18 cellular contexts compared by ENCODE assay signal in genomic region chr4:77454858-77455257, GRCh38.
"Had no signal": no experiment of that assay in that cellular context is flagged by ENCODE, and none has a peak within 500 bp of the region (broad histone marks: within the 10 kb centered on the region; RNA-seq: fewer than 3 reads in every experiment).

No MANE protein-coding gene starts in this region.

- H3K4me3 ChIP-seq: ascending aorta, left lung, pancreas, tibial nerve, uterus had no signal

- H3K27me3 ChIP-seq: ascending aorta, left lung, neutrophil, pancreas, tibial nerve, uterus had no signal

- FAIRE-seq: frontal cortex, kidney, pancreas had no signal

- DNase-seq: activated CD4-positive, CD25-positive, alpha-beta regulatory T cell treated with anti-CD3 and anti-CD28 coated beads, Interleukin-2, amount 50 U/mL, for 72 hours; activated CD8-positive, alpha-beta memory T cell treated with anti-CD3 and anti-CD28 coated beads for 24 hours; activated effector memory CD4-positive, alpha-beta T cell treated with anti-CD3 and anti-CD28 coated beads, Interleukin-2, amount 50 U/mL, for 16 hours; activated naive CD4-positive, alpha-beta T cell treated with anti-CD3 and anti-CD28 coated beads, Interleukin-2, amount 50 U/mL, for 16 hours; activated T-cell treated with anti-CD3 and anti-CD28 coated beads, Interleukin-2, amount 50 U/mL, for 72 hours; effector memory CD4-positive, alpha-beta T cell; hypothalamus; kidney; left lung; pancreas; retina; stimulated activated CD4-positive, alpha-beta T cell treated with anti-CD3 and anti-CD28 coated beads, Interleukin-2, amount 100 ng/mL, for 24 hours; stimulated activated naive CD8-positive, alpha-beta T cell treated with anti-CD3 and anti-CD28 coated beads, Interleukin-15, Interleukin-2, amounts not matched to agents 100 U/mL and 50 U/mL, for 24 hours; uterus had no signal

- H3K36me3 ChIP-seq: ascending aorta, left lung, neutrophil, pancreas, tibial nerve, uterus had no signal
